ENCODE assay signal across 9 cellular contexts in genomic region chr12:89960011-89960507, GRCh38.
DNase-seq lines count a peak whose midpoint lies in the region; ATAC-seq and FAIRE-seq lines count a peak whose summit lies in the region.
"Had no signal": no experiment of that assay in that cellular context is flagged by ENCODE, and none has a peak within 500 bp of the region (broad histone marks: within the 10 kb centered on the region; RNA-seq: fewer than 3 reads in every experiment).

No MANE protein-coding gene starts in this region.

- peak; percentile 59 for FAIRE-seq in RCC 7860 (lab: Jason Lieb, UNC)

- H3K4me1 ChIP-seq in trophoblast cell (ENCODE audit: control insufficient read depth in 1 of 2, insufficient read depth in 2 of 2, low read length in 2 of 2) (peaks cover 3 to 6% of the 10 kb centered on the region in 2 experiments), Karpas-422 (ENCODE audit: low read length) (no peaks in the 10 kb centered on the region)

- H3K79me2 ChIP-seq in trophoblast cell (ENCODE audit: control insufficient read depth, insufficient read depth, low read length, poor library complexity): no peaks in the 10 kb centered on the region
- H3K79me2 ChIP-seq in Karpas-422 (ENCODE audit: low read length): no peaks in the 10 kb centered on the region

- H3K9me3 ChIP-seq in trophoblast cell (ENCODE audit: insufficient read depth, low read depth, low read length) (no peaks in the 10 kb centered on the region), Karpas-422 (ENCODE audit: low read length) (no peaks in the 10 kb centered on the region)

- H4K8ac ChIP-seq in trophoblast cell (ENCODE audit: low read depth, low read length): no peak overlapping the region

- no peak overlapping the region for H2AK5ac ChIP-seq in trophoblast cell (ENCODE audit: low read length)

- H3K27ac ChIP-seq in trophoblast cell (ENCODE audit: low read depth, low read length): no peak overlapping the region
- H3K27ac ChIP-seq in Karpas-422 (ENCODE audit: low read length): no peak overlapping the region
- H3K27ac ChIP-seq: 22Rv1 had no signal

- H3K27me3 ChIP-seq in trophoblast cell (ENCODE audit: insufficient read depth, low read length) (no peaks in the 10 kb centered on the region), Karpas-422 (ENCODE audit: low read length) (no peaks in the 10 kb centered on the region)

- ATAC-seq in HG02588 (IDR thresholded peaks at IDR 0.05; ENCODE audit: unreplicated experiment): peak; percentile 98

- H3K9me2 ChIP-seq in Karpas-422 (replicated peaks; ENCODE audit: insufficient read depth, low read length): no peaks in the 10 kb centered on the region

- no peak overlapping the region for H2BK5ac ChIP-seq in trophoblast cell (ENCODE audit: low read depth, low read length, poor library complexity)

- H3K18ac ChIP-seq in trophoblast cell (ENCODE audit: low read length): no peak overlapping the region

- H3K79me1 ChIP-seq in trophoblast cell (ENCODE audit: low read length): peaks cover 4% of the 10 kb centered on the region

- peak; percentile 14 for DNase-seq in DMS53 (lab: John Stamatoyannopoulos, UW)
- no peak for DNase-seq in DMS53 treated with DMSO at 0.1 percent for 48 hours (lab: John Stamatoyannopoulos, UW; ENCODE audit: unreplicated experiment)
- DNase-seq in RCC 7860 (ENCODE audit: low spot score): peak; percentile 81
- peak; percentile 55 to 60 for DNase-seq in trophoblast cell
- DNase-seq in COR-L47 (lab: John Stamatoyannopoulos, UW): no peak
- DNase-seq in Karpas-422: no peak
- DNase-seq in HUDEP-2 (lab: John Stamatoyannopoulos, UW; ENCODE audit: unreplicated experiment in 76 of 76): no peak

- no peak overlapping the region for H3K14ac ChIP-seq in trophoblast cell (ENCODE audit: low read length)

- H3K9ac ChIP-seq in trophoblast cell (ENCODE audit: low read length) (no peak overlapping the region), Karpas-422 (ENCODE audit: low read length) (no peak overlapping the region)

- H3K4me2 ChIP-seq in trophoblast cell (ENCODE audit: low read length) (no peak overlapping the region), Karpas-422 (ENCODE audit: low read depth, low read length, poor library complexity, severe bottlenecking) (no peak overlapping the region)

- no peak overlapping the region for H3K4me3 ChIP-seq in trophoblast cell (ENCODE audit: low read depth, low read length)
- H3K4me3 ChIP-seq in Karpas-422 (ENCODE audit: low read length): no peak overlapping the region

- no CpG with 5 or more reads among the region's 2 CpGs for WGBS in trophoblast cell (ENCODE audit: extremely low coverage, insufficient coverage, insufficient read length)

- no peaks in the 10 kb centered on the region for H3K36me3 ChIP-seq in trophoblast cell (ENCODE audit: control insufficient read depth in 1 of 2, insufficient read depth in 2 of 2, low read length in 2 of 2)
- H3K36me3 ChIP-seq in Karpas-422 (ENCODE audit: insufficient read depth, low read length): no peaks in the 10 kb centered on the region

- no peak overlapping the region for H4K12ac ChIP-seq in trophoblast cell (ENCODE audit: low read depth, low read length)

- no peaks in the 10 kb centered on the region for H4K20me1 ChIP-seq in Karpas-422 (ENCODE audit: insufficient read depth, low read depth, low read length)

- no peak overlapping the region for H3K23ac ChIP-seq in trophoblast cell (ENCODE audit: low read length)

- no peak overlapping the region for H4K91ac ChIP-seq in trophoblast cell (ENCODE audit: low read depth, low read length)

- H3K4ac ChIP-seq in trophoblast cell (ENCODE audit: low read depth, low read length): no peak overlapping the region

- H2AFZ ChIP-seq in trophoblast cell (ENCODE audit: insufficient read depth, low read length, poor library complexity) (no peak overlapping the region), Karpas-422 (ENCODE audit: low read length) (no peak overlapping the region)

- no peak overlapping the region for H2BK12ac ChIP-seq in trophoblast cell (ENCODE audit: low read length)

- peak overlapping the region; percentile 49 for H2BK120ac ChIP-seq in trophoblast cell (ENCODE audit: insufficient read depth, low read length, poor library complexity)

Comparison
In these comparisons a context has a peak if more than half of its experiments do, and no peak if none do; other contexts are left out.
1. DNase-seq: peak in DMS53 (single experiment), RCC 7860 (single experiment) and trophoblast cell (2 of 2); none in DMS53 treated with DMSO at 0.1 percent for 48 hours (single experiment), COR-L47 (single experiment), Karpas-422 (single experiment) and HUDEP-2 (0 of 76).